Comparison of ENCODE assay signal across 21 cellular contexts in genomic region chr1:86416343-86416742, GRCh38. TPM values are rescaled to one million over a fixed set of nuclear protein-coding genes. Genes with fewer than 3 reads are reported as not detected.
DNase-seq lines count a peak whose midpoint lies in the region; ATAC-seq, FAIRE-seq and TF ChIP-seq lines count a peak whose summit lies in the region.
"Had no signal": no experiment of that assay in that cellular context is flagged by ENCODE, and none has a peak within 500 bp of the region (broad histone marks: within the 10 kb centered on the region; RNA-seq: fewer than 3 reads in every experiment).

No MANE protein-coding gene starts in this region.

- TF ChIP-seq CTCF in GM23338 (conservative IDR thresholded peaks at IDR 0.05; ENCODE audit: low read depth in 2 of 2) (no peak), RWPE1 (conservative IDR thresholded peaks at IDR 0.05; ENCODE audit: low read depth) (no peak)

- no peaks in the 10 kb centered on the region for H3K27me3 ChIP-seq in GM23338 (ENCODE audit: insufficient read depth)
- H3K27me3 ChIP-seq: ascending aorta, esophagus muscularis mucosa, neural progenitor cell, right atrium auricular region had no signal

- H3K27me3 Mint-ChIP-seq in GM23338 (ENCODE audit: insufficient read depth, low read depth, poor library complexity): no peaks in the 10 kb centered on the region
- H3K27me3 Mint-ChIP-seq: dendritic cell treated with granulocyte-macrophage colony-stimulating factor and Interleukin-4, amounts not matched to agents 40 ng/mL and 50 ng/mL, for 4 days had no signal

- DNase-seq in GM23338 (ENCODE audit: low spot score) (no peak), NCI-H2081 (lab: John Stamatoyannopoulos, UW) (peak; percentile 72 to 85), RWPE1 (ENCODE audit: low spot score) (peak; percentile 11), left colon (peak; percentile 83), SKM-1 (lab: John Stamatoyannopoulos, UW; ENCODE audit: unreplicated experiment) (no peak), RCC 7860 (ENCODE audit: low spot score) (no peak)
- DNase-seq: GOT3, head of caudate nucleus, mesendoderm, NCI-H526 had no signal

- peak overlapping the region; percentile 14; the same call in 1 of the 2 replicates for H2AFZ ChIP-seq in GM23338
- H2AFZ ChIP-seq: neural progenitor cell had no signal

- H3K79me2 ChIP-seq in GM23338 (replicated peaks; ENCODE audit: insufficient read depth): no peaks in the 10 kb centered on the region

- CTCF ChIA-PET in RWPE1 (lab: Yijun Ruan, JAX): interaction anchor here (0.6 kb wide), 1 partner anchor 131 kb away, joined by 3 read pairs; the partner anchor contains the start of gene CLCA4

- no peaks in the 10 kb centered on the region for H4K20me1 ChIP-seq in GM23338 (replicated peaks; ENCODE audit: insufficient read depth)

- ATAC-seq in GM23338: no peak
- peak; percentile 97 for ATAC-seq in left colon
- ATAC-seq in HG02763 (IDR thresholded peaks at IDR 0.05; ENCODE audit: unreplicated experiment): no peak
- ATAC-seq: Right ventricle myocardium inferior, WTC11 had no signal

- no peaks in the 10 kb centered on the region for H3K36me3 ChIP-seq in GM23338 (ENCODE audit: insufficient read depth)
- H3K36me3 ChIP-seq: ascending aorta, esophagus muscularis mucosa, neural progenitor cell, right atrium auricular region had no signal

- FAIRE-seq in RCC 7860 (lab: Jason Lieb, UNC): no peak

- H3K27ac ChIP-seq in GM23338 (ENCODE audit: low read depth) (no peak overlapping the region), RWPE1 (no peak overlapping the region)
- H3K27ac ChIP-seq: ascending aorta, C4-2B, esophagus muscularis mucosa, neural progenitor cell, right atrium auricular region had no signal

- no peaks in the 10 kb centered on the region for H3K9me3 Mint-ChIP-seq in GM23338
- H3K9me3 Mint-ChIP-seq: dendritic cell treated with granulocyte-macrophage colony-stimulating factor and Interleukin-4, amounts not matched to agents 40 ng/mL and 50 ng/mL, for 4 days; neural progenitor cell; WTC11 had no signal

- H3K4me1 Mint-ChIP-seq in GM23338: peaks cover 5% of the 10 kb centered on the region; the same call in 2 of the 3 replicates
- H3K4me1 Mint-ChIP-seq: neural progenitor cell had no signal

- H3K36me3 Mint-ChIP-seq in GM23338 (ENCODE audit: low read depth): no peaks in the 10 kb centered on the region
- H3K36me3 Mint-ChIP-seq: neural progenitor cell, WTC11 had no signal

- POLR2A ChIA-PET in RWPE1 (lab: Yijun Ruan, JAX; ENCODE audit: low non-redundant PET): no interaction called here

- no peak overlapping the region for H3K4me2 ChIP-seq in GM23338
- H3K4me2 ChIP-seq: neural progenitor cell had no signal

- H3K4me3 ChIP-seq in GM23338: no peak overlapping the region
- H3K4me3 ChIP-seq: ascending aorta, esophagus muscularis mucosa, neural progenitor cell, right atrium auricular region had no signal

- intact Hi-C loops in left colon (cut with DNase I, micrococcal nuclease): no loop called here

- no peaks in the 10 kb centered on the region for H3K9me2 ChIP-seq in GM23338 (ENCODE audit: insufficient read depth)

- no peak overlapping the region for H3K27ac Mint-ChIP-seq in GM23338
- H3K27ac Mint-ChIP-seq: dendritic cell treated with granulocyte-macrophage colony-stimulating factor and Interleukin-4, amounts not matched to agents 40 ng/mL and 50 ng/mL, for 4 days; neural progenitor cell; WTC11 had no signal

- no peaks in the 10 kb centered on the region for H3F3A ChIP-seq in GM23338 (replicated peaks; ENCODE audit: low read depth)

- no peak overlapping the region for H3K4me3 Mint-ChIP-seq in GM23338
- H3K4me3 Mint-ChIP-seq: dendritic cell treated with granulocyte-macrophage colony-stimulating factor and Interleukin-4, amounts not matched to agents 40 ng/mL and 50 ng/mL, for 4 days; neural progenitor cell; WTC11 had no signal

- no peaks in the 10 kb centered on the region for H3K4me1 ChIP-seq in GM23338 (ENCODE audit: insufficient read depth)
- H3K4me1 ChIP-seq: ascending aorta, esophagus muscularis mucosa, neural progenitor cell, right atrium auricular region had no signal

TF ChIP-seq in GM23338, 12 proteins besides CTCF, POLR2A, EP300 and RAD21:
- TF ChIP-seq EZH2 (IDR thresholded peaks at IDR 0.05; ENCODE audit: low read depth, unreplicated experiment): no peak
- TF ChIP-seq JUNB (IDR thresholded peaks at IDR 0.05; ENCODE audit: unreplicated experiment): no peak
- TF ChIP-seq EZH2phosphoT487 (IDR thresholded peaks at IDR 0.05; ENCODE audit: unreplicated experiment): no peak
- TF ChIP-seq NANOG (IDR thresholded peaks at IDR 0.05; ENCODE audit: borderline replicate concordance): no peak

RNA-seq across cellular contexts. Expression of gene CLCA2, which starts 7.6 kb away (rescaled TPM):
- total RNA-seq in GM23338 (2014; rRNA removed; shearing (Covaris generic)): not detected in 2 replicates
- polyA plus RNA-seq in GM23338 (2016; fragmentation: Nextera tagmentation; extraction: Ambion mirVana): not detected in 2 replicates
- total RNA-seq in left colon: 1 to 10 TPM in 1 of 2 donors, under 1 TPM in 1; 0.79 to 1.2 TPM
- total RNA-seq: ascending aorta; esophagus muscularis mucosa; right atrium auricular region; T-helper 1 cell treated with Interleukin-12 subunit alpha and Interleukin-12 subunit beta and Interleukin-4 antibody, amounts not matched to agents 30 ng/mL and 1 ng/mL, for 36 hours had no signal

RNA-seq across cellular contexts. Expression of gene ODF2L, which starts 20.2 kb away (rescaled TPM):
- 29.8 and 46.0 TPM in 2 replicates for total RNA-seq in GM23338 (2014; rRNA removed; shearing (Covaris generic))
- 48.1 and 51.5 TPM in 2 replicates for polyA plus RNA-seq in GM23338 (2016; fragmentation: Nextera tagmentation; extraction: Ambion mirVana)
- 10 to 100 TPM; 33.0 to 49.9 TPM for total RNA-seq in left colon

RNA-seq across cellular contexts. Expression of gene CLCA1, which starts 52.4 kb away (rescaled TPM):
- total RNA-seq in GM23338 (2014; rRNA removed; shearing (Covaris generic)): not detected in 2 replicates
- polyA plus RNA-seq in GM23338 (2016; fragmentation: Nextera tagmentation; extraction: Ambion mirVana): not detected in 2 replicates
- total RNA-seq in left colon: 100 to 1,000 TPM; 848 to 970 TPM
- total RNA-seq: ascending aorta; right atrium auricular region; Right ventricle myocardium inferior; T-helper 1 cell treated with Interleukin-12 subunit alpha and Interleukin-12 subunit beta and Interleukin-4 antibody, amounts not matched to agents 30 ng/mL and 1 ng/mL, for 36 hours; temporal lobe had no signal

Comparison
In these comparisons a context has a peak if more than half of its experiments do, and no peak if none do; other contexts are left out.
1. DNase-seq: peak in NCI-H2081 (2 of 2), RWPE1 (single experiment) and left colon (2 of 2); none in GM23338 (single experiment), SKM-1 (single experiment) and RCC 7860 (single experiment).
2. RNA of gene CLCA1, which starts 52.4 kb away (total RNA-seq): 848 to 970 TPM in left colon; not detected in GM23338; every median in the first group is over 100 times any median in the second.